15 cellular contexts compared by ENCODE assay signal in the genomic region with DNA sequence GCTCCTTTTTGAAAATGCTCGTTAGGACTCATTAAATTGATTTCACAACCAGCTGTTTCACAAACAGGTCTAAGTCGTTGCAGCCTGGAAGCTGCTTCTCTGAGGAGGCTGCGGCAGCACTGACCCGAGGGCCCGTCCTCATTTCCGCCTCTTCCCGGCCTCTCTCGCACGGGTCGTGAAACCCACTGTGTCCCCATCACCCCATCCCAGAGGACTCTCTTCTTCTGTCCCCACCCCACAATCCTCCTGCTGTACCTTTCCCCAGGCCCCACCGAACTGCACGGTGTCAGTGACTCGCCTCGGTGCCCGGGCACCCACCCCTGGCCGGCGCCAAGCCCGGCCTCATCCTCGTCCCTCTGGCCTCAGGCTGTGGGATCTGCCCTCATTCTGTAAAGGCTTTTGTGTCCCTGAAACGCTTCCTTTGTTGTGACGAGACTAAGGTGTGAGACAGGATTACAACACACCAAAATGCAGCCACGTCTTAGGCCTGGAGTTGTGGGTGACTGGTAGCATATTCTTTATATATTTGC.
A peak's percentile ranks its signal among the peaks of the same experiment; 100 is the strongest.
DNase-seq lines count a peak whose midpoint lies in the region; ATAC-seq and TF ChIP-seq lines count a peak whose summit lies in the region.
"Had no signal": no experiment of that assay in that cellular context is flagged by ENCODE, and none has a peak within 500 bp of the region (broad histone marks: within the 10 kb centered on the region; RNA-seq: fewer than 3 reads in every experiment).

No MANE protein-coding gene starts in this region.

- H3K27ac Mint-ChIP-seq in CD14-positive monocyte (no peak overlapping the region), glutamatergic neuron (ENCODE audit: unreplicated experiment) (no peak overlapping the region), nephron (peak overlapping the region; percentile 95 to 99 (median 98))
- no peak overlapping the region for H3K27ac Mint-ChIP-seq in stimulated activated memory B cell treated with anti-CD40 and anti-IgM and Interleukin-4, amounts not matched to agents 10 μg/mL and 1 μg/mL and 100 μg/mL, for 72 hours
- H3K27ac Mint-ChIP-seq: activated T-helper 1 cell treated with anti-CD3 and anti-CD28 coated beads, Interleukin-12 subunit alpha, Interleukin-12 subunit beta, Interleukin-2, Interleukin-4 antibody, amounts not matched to agents 30 ng/mL and 10 ng/mL and 1 ng/mL, durations not matched to agents 14 hours and 24 hours and 36 hours had no signal

- TF ChIP-seq CTCF in CD14-positive monocyte (IDR thresholded peaks at IDR 0.05) = no peak
- no peak for TF ChIP-seq CTCF in RWPE1 (conservative IDR thresholded peaks at IDR 0.05; ENCODE audit: low read depth)
- no peak for TF ChIP-seq CTCF in glutamatergic neuron (IDR thresholded peaks at IDR 0.05; ENCODE audit: partially characterized antibody, unreplicated experiment)
- TF ChIP-seq CTCF in nephron (IDR thresholded peaks at IDR 0.05; ENCODE audit: unreplicated experiment in 3 of 3) = no peak

- H3K4me3 Mint-ChIP-seq in CD14-positive monocyte (no peak overlapping the region), glutamatergic neuron (ENCODE audit: unreplicated experiment) (no peak overlapping the region), nephron (peak overlapping the region in 1 of 3 experiments; percentile 41)
- no peak overlapping the region for H3K4me3 Mint-ChIP-seq in stimulated activated memory B cell treated with anti-CD40 and anti-IgM and Interleukin-4, amounts not matched to agents 10 μg/mL and 1 μg/mL and 100 μg/mL, for 72 hours
- H3K4me3 Mint-ChIP-seq: activated T-helper 1 cell treated with anti-CD3 and anti-CD28 coated beads, Interleukin-12 subunit alpha, Interleukin-12 subunit beta, Interleukin-2, Interleukin-4 antibody, amounts not matched to agents 30 ng/mL and 10 ng/mL and 1 ng/mL, durations not matched to agents 14 hours and 24 hours and 36 hours had no signal

- H3K27me3 Mint-ChIP-seq in CD14-positive monocyte (ENCODE audit: low read depth in 3 of 3) (peaks cover 0 to 5% (median 3%) of the 10 kb centered on the region in 3 donors), glutamatergic neuron (ENCODE audit: unreplicated experiment) (peaks cover 3% of the 10 kb centered on the region), nephron (ENCODE audit: low read depth) (peaks cover 8% of the 10 kb centered on the region)
- H3K27me3 Mint-ChIP-seq in stimulated activated memory B cell treated with anti-CD40 and anti-IgM and Interleukin-4, amounts not matched to agents 10 μg/mL and 1 μg/mL and 100 μg/mL, for 72 hours = peaks cover 9% of the 10 kb centered on the region

- no peak for ATAC-seq in stimulated activated memory B cell treated with anti-CD40 and anti-IgM and Interleukin-4, amounts not matched to agents 10 μg/mL and 1 μg/mL and 100 μg/mL, for 72 hours
- no peak for ATAC-seq in HG03039 (IDR thresholded peaks at IDR 0.05; ENCODE audit: unreplicated experiment)

- intact Hi-C loops in CD14-positive monocyte (cut with micrococcal nuclease) = no loop called here

- CTCF ChIA-PET in RWPE1 (lab: Yijun Ruan, JAX) = no interaction called here

- DNase-seq in CD14-positive monocyte (ENCODE audit: low spot score) = peak; percentile 28
- no peak for DNase-seq in RWPE1 (ENCODE audit: low spot score)
- DNase-seq in glutamatergic neuron = peak; percentile 6
- DNase-seq in SIG-M5 treated with dmso at 0.1 percent for 504 hours (lab: John Stamatoyannopoulos, UW; ENCODE audit: unreplicated experiment) = no peak
- DNase-seq in NCI-H2081 (lab: John Stamatoyannopoulos, UW) = no peak
- DNase-seq: anterior cingulate cortex, NCI-H1417, NCI-H446 treated with DMSO at 0.1 percent for 48 hours, Peyer's patch, T-helper 9 cell, tibial artery had no signal

- peak overlapping the region; percentile 93 for H3K27ac ChIP-seq in RWPE1
- H3K27ac ChIP-seq: Peyer's patch had no signal

- POLR2A ChIA-PET in RWPE1 (lab: Yijun Ruan, JAX; ENCODE audit: low non-redundant PET) = no interaction called here

- H3K4me1 Mint-ChIP-seq in CD14-positive monocyte (no peaks in the 10 kb centered on the region), glutamatergic neuron (ENCODE audit: low read depth, unreplicated experiment) (peaks cover 13% of the 10 kb centered on the region), nephron (peaks cover 66% of the 10 kb centered on the region)
- H3K4me1 Mint-ChIP-seq in stimulated activated memory B cell treated with anti-CD40 and anti-IgM and Interleukin-4, amounts not matched to agents 10 μg/mL and 1 μg/mL and 100 μg/mL, for 72 hours = peaks cover 14% of the 10 kb centered on the region

- H3K9me3 Mint-ChIP-seq in CD14-positive monocyte (peaks cover under 1 to 9% (median 4%) of the 10 kb centered on the region in 7 donors), glutamatergic neuron (ENCODE audit: unreplicated experiment) (peaks cover 9% of the 10 kb centered on the region), nephron (peaks cover 10% of the 10 kb centered on the region)
- H3K9me3 Mint-ChIP-seq in stimulated activated memory B cell treated with anti-CD40 and anti-IgM and Interleukin-4, amounts not matched to agents 10 μg/mL and 1 μg/mL and 100 μg/mL, for 72 hours = peaks cover 10% of the 10 kb centered on the region

- H3K36me3 Mint-ChIP-seq in CD14-positive monocyte = no peaks in the 10 kb centered on the region
- peaks cover 10% of the 10 kb centered on the region for H3K36me3 Mint-ChIP-seq in glutamatergic neuron (ENCODE audit: unreplicated experiment)
- H3K36me3 Mint-ChIP-seq in nephron (ENCODE audit: low read depth) = peaks cover under 1% of the 10 kb centered on the region
- H3K36me3 Mint-ChIP-seq in stimulated activated memory B cell treated with anti-CD40 and anti-IgM and Interleukin-4, amounts not matched to agents 10 μg/mL and 1 μg/mL and 100 μg/mL, for 72 hours = peaks cover 7% of the 10 kb centered on the region

Comparison
In these comparisons a context has a peak if more than half of its experiments do, and no peak if none do; other contexts are left out.
1. DNase-seq: peak in CD14-positive monocyte (single experiment) and glutamatergic neuron (single experiment); none in RWPE1 (single experiment), SIG-M5 treated with dmso at 0.1 percent for 504 hours (single experiment) and NCI-H2081 (0 of 2).
2. H3K27ac Mint-ChIP-seq: peak in nephron (3 of 3); none in CD14-positive monocyte (0 of 7), glutamatergic neuron (single experiment) and stimulated activated memory B cell treated with anti-CD40 and anti-IgM and Interleukin-4, amounts not matched to agents 10 μg/mL and 1 μg/mL and 100 μg/mL, for 72 hours (single experiment).